ENCODE assay signal across 2 cellular contexts in genomic region chr6:39449022-39449421, GRCh38.
TF ChIP-seq lines count a peak whose summit lies in the region.

No MANE protein-coding gene starts in this region.

TF ChIP-seq in K562, 482 proteins besides CTCF, POLR2A, EP300 and RAD21:
- TF ChIP-seq SIN3A (IDR thresholded peaks at IDR 0.05; ENCODE audit: borderline replicate concordance in 2 of 2, control insufficient read depth in 1 of 2, low read depth in 2 of 2, low read length in 2 of 2) (no peak), HLTF (IDR thresholded peaks at IDR 0.05) (no peak), GTF2E2 (tag; IDR thresholded peaks at IDR 0.05) (no peak)
- TF ChIP-seq, protein P1, sequence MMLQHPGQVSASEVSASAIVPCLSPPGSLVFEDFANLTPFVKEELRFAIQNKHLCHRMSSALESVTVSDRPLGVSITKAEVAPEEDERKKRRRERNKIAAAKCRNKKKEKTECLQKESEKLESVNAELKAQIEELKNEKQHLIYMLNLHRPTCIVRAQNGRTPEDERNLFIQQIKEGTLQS (IDR thresholded peaks at IDR 0.05): peak; percentile 44
- TF ChIP-seq, protein P1 (CRISPR knock-in tag; conservative IDR thresholded peaks at IDR 0.05): no peak

TF ChIP-seq in neural cell, 6 proteins besides CTCF, POLR2A, EP300 and RAD21:
- TF ChIP-seq EZH2 (IDR thresholded peaks at IDR 0.05; ENCODE audit: borderline replicate concordance, insufficient read depth, low read length, poor library complexity, severe bottlenecking) (no peak), MXI1 (conservative IDR thresholded peaks at IDR 0.05; ENCODE audit: poor library complexity, severe bottlenecking) (no peak), REST (IDR thresholded peaks at IDR 0.05; ENCODE audit: borderline replicate concordance) (no peak), POLR2AphosphoS5 (IDR thresholded peaks at IDR 0.05) (no peak), SMC3 (conservative IDR thresholded peaks at IDR 0.05; ENCODE audit: poor library complexity) (no peak), TAF1 (IDR thresholded peaks at IDR 0.05; ENCODE audit: low read depth) (no peak)
